ENCODE assay signal across 18 cellular contexts in the genomic region with DNA sequence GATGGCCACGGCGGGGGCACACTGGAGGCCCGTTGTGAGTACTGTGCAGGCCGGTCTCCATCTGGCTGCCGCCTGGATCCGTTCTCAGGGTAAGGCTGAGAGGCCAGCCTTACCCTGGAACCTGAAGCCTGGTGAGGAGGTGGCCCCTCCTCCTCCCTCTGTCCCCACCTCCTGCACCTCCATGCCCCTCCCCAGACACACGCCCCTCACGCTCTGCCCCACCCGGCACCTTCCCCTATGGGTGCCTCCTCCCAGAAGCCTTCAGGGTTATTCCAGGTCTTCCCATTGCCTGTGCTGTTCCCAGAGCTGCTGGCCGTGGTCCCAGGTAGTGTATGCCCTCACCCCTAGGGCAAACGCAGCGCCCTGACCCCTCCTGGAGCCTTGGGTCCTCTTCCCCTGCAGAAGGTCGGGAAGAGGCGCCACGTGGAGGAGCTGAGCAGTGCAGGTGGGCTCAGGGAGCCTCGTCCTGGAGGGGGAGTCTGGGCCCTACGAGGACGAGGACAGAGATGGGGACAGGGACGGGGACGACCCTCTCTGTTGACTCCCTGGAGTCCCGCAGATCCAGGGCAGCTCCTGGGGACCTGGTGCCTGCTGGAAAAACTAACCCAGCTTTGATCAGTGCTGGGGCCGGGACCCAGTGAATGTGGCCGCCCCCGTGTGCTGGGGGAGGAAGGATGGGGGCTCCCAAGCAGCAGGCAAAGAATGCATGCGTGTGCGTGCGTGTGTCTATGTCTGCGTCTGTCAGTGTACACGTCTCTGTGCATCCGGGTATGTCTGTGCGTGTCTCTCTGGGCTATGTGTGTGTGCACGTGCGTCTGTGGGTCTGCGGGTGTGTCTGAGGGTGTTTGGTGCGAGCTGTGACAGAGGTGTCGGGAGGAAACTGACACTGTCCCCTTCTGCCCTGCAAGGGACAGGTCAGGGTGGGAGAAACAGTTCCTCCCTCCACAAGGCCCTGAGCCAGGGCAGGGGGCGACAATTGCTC. TPM values are rescaled to one million over a fixed set of nuclear protein-coding genes. Genes with fewer than 3 reads are reported as not detected.
DNase-seq lines count a peak whose midpoint lies in the region; ATAC-seq and TF ChIP-seq lines count a peak whose summit lies in the region.
"Had no signal": no experiment of that assay in that cellular context is flagged by ENCODE, and none has a peak within 500 bp of the region (broad histone marks: within the 10 kb centered on the region; RNA-seq: fewer than 3 reads in every experiment).

No MANE protein-coding gene starts in this region.

- no peak overlapping the region for H3K4me3 ChIP-seq in mucosa of descending colon
- H3K4me3 ChIP-seq: smooth muscle cell, tibial nerve had no signal

- no peaks in the 10 kb centered on the region for H3K9me3 Mint-ChIP-seq in WTC11
- H3K9me3 Mint-ChIP-seq in activated T-cell treated with anti-CD3 and anti-CD28 coated beads, Interleukin-2, amount 50 U/mL, for 72 hours, result no peaks in the 10 kb centered on the region
- H3K9me3 Mint-ChIP-seq: activated CD4-positive, alpha-beta T cell treated with anti-CD3 and anti-CD28 coated beads, Interleukin-2, amount 10 ng/mL, durations not matched to agents 24 days and 14 days; neural crest cell had no signal

- peak; percentile 95 for ATAC-seq in WTC11
- ATAC-seq in mucosa of descending colon, result peak; percentile 85
- ATAC-seq in activated T-cell treated with anti-CD3 and anti-CD28 coated beads, Interleukin-2, amount 50 U/mL, for 72 hours (replicated peaks in 1 of 2), result no peak

- peaks cover 3% of the 10 kb centered on the region for H3K4me1 Mint-ChIP-seq in WTC11
- no peaks in the 10 kb centered on the region for H3K4me1 Mint-ChIP-seq in activated T-cell treated with anti-CD3 and anti-CD28 coated beads, Interleukin-2, amount 50 U/mL, for 72 hours (ENCODE audit: low read depth)
- H3K4me1 Mint-ChIP-seq: activated CD4-positive, alpha-beta T cell treated with anti-CD3 and anti-CD28 coated beads, Interleukin-2, amount 10 ng/mL, durations not matched to agents 24 days and 14 days; neural crest cell had no signal

- H3K9me3 ChIP-seq in mucosa of descending colon, result no peaks in the 10 kb centered on the region
- H3K9me3 ChIP-seq: tibial nerve had no signal

- H3K36me3 Mint-ChIP-seq in WTC11, result no peaks in the 10 kb centered on the region
- H3K36me3 Mint-ChIP-seq in activated T-cell treated with anti-CD3 and anti-CD28 coated beads, Interleukin-2, amount 50 U/mL, for 72 hours (ENCODE audit: insufficient read depth in 2 of 2), result no peaks in the 10 kb centered on the region

- no peak overlapping the region for H3K4me3 Mint-ChIP-seq in WTC11
- no peak overlapping the region for H3K4me3 Mint-ChIP-seq in activated T-cell treated with anti-CD3 and anti-CD28 coated beads, Interleukin-2, amount 50 U/mL, for 72 hours
- H3K4me3 Mint-ChIP-seq: activated CD4-positive, alpha-beta T cell treated with anti-CD3 and anti-CD28 coated beads, Interleukin-2, amount 10 ng/mL, durations not matched to agents 24 days and 14 days; neural crest cell had no signal

- intact Hi-C loops in mucosa of descending colon (cut with DNase I, micrococcal nuclease), result no loop called here

- TF ChIP-seq CTCF in WTC11 (IDR thresholded peaks at IDR 0.05), result no peak
- no peak for TF ChIP-seq CTCF in mucosa of descending colon (IDR thresholded peaks at IDR 0.05)

- no peaks in the 10 kb centered on the region for H3K36me3 ChIP-seq in mucosa of descending colon (ENCODE audit: low read depth)
- H3K36me3 ChIP-seq: tibial nerve had no signal

- DNase-seq in DMS 273 (lab: John Stamatoyannopoulos, UW; ENCODE audit: unreplicated experiment) (peak; percentile 63), DMS 273 treated with DMSO at 0.1 percent for 48 hours (lab: John Stamatoyannopoulos, UW) (no peak), HPDE6-E6E7 (ENCODE audit: extremely low spot score) (peak; percentile 51), WTC11 (ENCODE audit: low spot score) (peak; percentile 59), mucosa of descending colon (peak; percentile 43 to 59 (median 55)), ecto neural progenitor cell (ENCODE audit: low spot score) (no peak), RPMI8226 (no peak)
- no peak for DNase-seq in activated T-cell treated with anti-CD3 and anti-CD28 coated beads, Interleukin-2, amount 50 U/mL, for 72 hours
- DNase-seq: activated CD4-positive, alpha-beta T cell treated with anti-CD3 and anti-CD28 coated beads, Interleukin-2, amount 10 ng/mL, durations not matched to agents 24 days and 14 days; activated gamma-delta T cell treated with Interleukin-2 at 50 U/mL for 16 hours; NCI-H1092; NCI-H748 treated with DMSO at 0.1 percent for 48 hours had no signal

- POLR2A ChIA-PET in WTC11 (lab: Charles Lee), result no interaction called here

- H3K27ac Mint-ChIP-seq in WTC11, result no peak overlapping the region
- no peak overlapping the region for H3K27ac Mint-ChIP-seq in activated T-cell treated with anti-CD3 and anti-CD28 coated beads, Interleukin-2, amount 50 U/mL, for 72 hours
- H3K27ac Mint-ChIP-seq: activated CD4-positive, alpha-beta T cell treated with anti-CD3 and anti-CD28 coated beads, Interleukin-2, amount 10 ng/mL, durations not matched to agents 24 days and 14 days had no signal

- H3K27me3 Mint-ChIP-seq in WTC11 (ENCODE audit: low read depth), result peaks cover 4% of the 10 kb centered on the region; the same call in 1 of the 2 replicates
- H3K27me3 Mint-ChIP-seq in activated T-cell treated with anti-CD3 and anti-CD28 coated beads, Interleukin-2, amount 50 U/mL, for 72 hours (ENCODE audit: low read depth), result peaks cover 20% of the 10 kb centered on the region

- CTCF ChIA-PET in WTC11 (lab: Charles Lee), result interaction anchor here (0.7 to 1.1 kb wide), 3 partner anchors 8 to 44 kb away, joined by 3 to 4 read pairs (median 3); no protein-coding TSS in a partner anchor

- H3K4me1 ChIP-seq in mucosa of descending colon (ENCODE audit: low read depth), result no peaks in the 10 kb centered on the region
- H3K4me1 ChIP-seq: tibial nerve had no signal

TF ChIP-seq in WTC11, 78 proteins besides CTCF, POLR2A, EP300 and RAD21 (continues in another document):
- TF ChIP-seq SMAD4 (CRISPR knock-in tag; IDR thresholded peaks at IDR 0.05) (0 out of 2 replicates have a peak, but pooled peaks have one; percentile 27), NFE2L1 (CRISPR knock-in tag; IDR thresholded peaks at IDR 0.05) (no peak), ZNF138 (CRISPR knock-in tag; conservative IDR thresholded peaks at IDR 0.05) (0 out of 2 replicates have a peak, but pooled peaks have one; percentile 40), ZNF423 (CRISPR knock-in tag; IDR thresholded peaks at IDR 0.05) (0 out of 2 replicates have a peak, but pooled peaks have one; percentile 3), RELA (CRISPR knock-in tag; IDR thresholded peaks at IDR 0.05; ENCODE audit: borderline replicate concordance) (peak; percentile 77; the same call in 1 of the 2 replicates), ZNF121 (CRISPR knock-in tag; IDR thresholded peaks at IDR 0.05) (peak; percentile 83)
- TF ChIP-seq, protein P1, sequence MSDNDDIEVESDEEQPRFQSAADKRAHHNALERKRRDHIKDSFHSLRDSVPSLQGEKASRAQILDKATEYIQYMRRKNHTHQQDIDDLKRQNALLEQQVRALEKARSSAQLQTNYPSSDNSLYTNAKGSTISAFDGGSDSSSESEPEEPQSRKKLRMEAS (CRISPR knock-in tag; IDR thresholded peaks at IDR 0.05), result peak; percentile 73
- TF ChIP-seq, protein P2, sequence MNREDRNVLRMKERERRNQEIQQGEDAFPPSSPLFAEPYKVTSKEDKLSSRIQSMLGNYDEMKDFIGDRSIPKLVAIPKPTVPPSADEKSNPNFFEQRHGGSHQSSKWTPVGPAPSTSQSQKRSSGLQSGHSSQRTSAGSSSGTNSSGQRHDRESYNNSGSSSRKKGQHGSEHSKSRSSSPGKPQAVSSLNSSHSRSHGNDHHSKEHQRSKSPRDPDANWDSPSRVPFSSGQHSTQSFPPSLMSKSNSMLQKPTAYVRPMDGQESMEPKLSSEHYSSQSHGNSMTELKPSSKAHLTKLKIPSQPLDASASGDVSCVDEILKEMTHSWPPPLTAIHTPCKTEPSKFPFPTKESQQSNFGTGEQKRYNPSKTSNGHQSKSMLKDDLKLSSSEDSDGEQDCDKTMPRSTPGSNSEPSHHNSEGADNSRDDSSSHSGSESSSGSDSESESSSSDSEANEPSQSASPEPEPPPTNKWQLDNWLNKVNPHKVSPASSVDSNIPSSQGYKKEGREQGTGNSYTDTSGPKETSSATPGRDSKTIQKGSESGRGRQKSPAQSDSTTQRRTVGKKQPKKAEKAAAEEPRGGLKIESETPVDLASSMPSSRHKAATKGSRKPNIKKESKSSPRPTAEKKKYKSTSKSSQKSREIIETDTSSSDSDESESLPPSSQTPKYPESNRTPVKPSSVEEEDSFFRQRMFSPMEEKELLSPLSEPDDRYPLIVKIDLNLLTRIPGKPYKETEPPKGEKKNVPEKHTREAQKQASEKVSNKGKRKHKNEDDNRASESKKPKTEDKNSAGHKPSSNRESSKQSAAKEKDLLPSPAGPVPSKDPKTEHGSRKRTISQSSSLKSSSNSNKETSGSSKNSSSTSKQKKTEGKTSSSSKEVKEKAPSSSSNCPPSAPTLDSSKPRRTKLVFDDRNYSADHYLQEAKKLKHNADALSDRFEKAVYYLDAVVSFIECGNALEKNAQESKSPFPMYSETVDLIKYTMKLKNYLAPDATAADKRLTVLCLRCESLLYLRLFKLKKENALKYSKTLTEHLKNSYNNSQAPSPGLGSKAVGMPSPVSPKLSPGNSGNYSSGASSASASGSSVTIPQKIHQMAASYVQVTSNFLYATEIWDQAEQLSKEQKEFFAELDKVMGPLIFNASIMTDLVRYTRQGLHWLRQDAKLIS (CRISPR knock-in tag; IDR thresholded peaks at IDR 0.05; ENCODE audit: borderline replicate concordance), result no peak
- TF ChIP-seq, protein P3, sequence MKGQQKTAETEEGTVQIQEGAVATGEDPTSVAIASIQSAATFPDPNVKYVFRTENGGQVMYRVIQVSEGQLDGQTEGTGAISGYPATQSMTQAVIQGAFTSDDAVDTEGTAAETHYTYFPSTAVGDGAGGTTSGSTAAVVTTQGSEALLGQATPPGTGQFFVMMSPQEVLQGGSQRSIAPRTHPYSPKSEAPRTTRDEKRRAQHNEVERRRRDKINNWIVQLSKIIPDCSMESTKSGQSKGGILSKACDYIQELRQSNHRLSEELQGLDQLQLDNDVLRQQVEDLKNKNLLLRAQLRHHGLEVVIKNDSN (CRISPR knock-in tag; IDR thresholded peaks at IDR 0.05), result 0 out of 2 replicates have a peak, but pooled peaks have one; percentile 27

RNA-seq across cellular contexts. Expression of a gene that starts 8.2 kb away (rescaled TPM):
- total RNA-seq in WTC11 (2021) (2.9 to 3.4 TPM (median 3.3 TPM) in 3 replicates), mucosa of descending colon (under 1 TPM in 1 of 3 donors, not detected in 2; 0.09 TPM)
- total RNA-seq in activated T-cell treated with anti-CD3 and anti-CD28 coated beads, Interleukin-2, amount 50 U/mL, for 72 hours, result not detected
- total RNA-seq: A172; activated CD4-positive, alpha-beta T cell treated with anti-CD3 and anti-CD28 coated beads, Interleukin-2, amount 10 ng/mL, durations not matched to agents 24 days and 14 days; bronchial epithelial cell; liver; smooth muscle cell; tibial nerve had no signal

RNA-seq across cellular contexts. Expression of a gene that starts 10.1 kb away (rescaled TPM):
- total RNA-seq in WTC11 (2021) (37.8 to 49.5 TPM (median 39.4 TPM) in 3 replicates), mucosa of descending colon (100 to 1,000 TPM in 1 of 3 donors, 10 to 100 TPM in 2; 87.0 to 111 (median 91.6) TPM)
- 10 to 100 TPM; 40.6 to 44.2 TPM for total RNA-seq in activated T-cell treated with anti-CD3 and anti-CD28 coated beads, Interleukin-2, amount 50 U/mL, for 72 hours

RNA-seq across cellular contexts. Expression of a gene that starts 45.4 kb away (rescaled TPM):
- total RNA-seq in WTC11 (2021), result 26.6 to 33.0 TPM (median 27.9 TPM) in 3 replicates
- total RNA-seq in mucosa of descending colon, result 10 to 100 TPM; 28.8 to 34.9 (median 32.6) TPM
- 10 to 100 TPM; 28.3 to 48.2 TPM for total RNA-seq in activated T-cell treated with anti-CD3 and anti-CD28 coated beads, Interleukin-2, amount 50 U/mL, for 72 hours

Comparison
In these comparisons a context has a peak if more than half of its experiments do, and no peak if none do; other contexts are left out.
1. DNase-seq: peak in DMS 273 (single experiment), HPDE6-E6E7 (single experiment), WTC11 (single experiment) and mucosa of descending colon (3 of 3); none in DMS 273 treated with DMSO at 0.1 percent for 48 hours (single experiment), ecto neural progenitor cell (single experiment), activated T-cell treated with anti-CD3 and anti-CD28 coated beads, Interleukin-2, amount 50 U/mL, for 72 hours (0 of 2) and RPMI8226 (single experiment).
2. ATAC-seq: peak in WTC11 (single experiment) and mucosa of descending colon (single experiment); none in activated T-cell treated with anti-CD3 and anti-CD28 coated beads, Interleukin-2, amount 50 U/mL, for 72 hours (0 of 2).